In genomic region chr20:42294976-42295375, GRCh38 we compare ENCODE assay signal across 27 cellular contexts.
"Had no signal": no experiment of that assay in that cellular context is flagged by ENCODE, and none has a peak within 500 bp of the region (broad histone marks: within the 10 kb centered on the region; RNA-seq: fewer than 3 reads in every experiment).

No MANE protein-coding gene starts in this region.

- H3K4me3 ChIP-seq: stomach, suprapubic skin, testis, thoracic aorta, thyroid gland, tibial artery, tibial nerve, transverse colon, upper lobe of left lung, upper lobe of right lung, uterus, vagina had no signal

- H3K27ac ChIP-seq: stomach, suprapubic skin, testis, thoracic aorta, thyroid gland, tibial artery, tibial nerve, transverse colon, upper lobe of left lung, upper lobe of right lung, uterus, vagina had no signal

- H3K27me3 ChIP-seq: stomach, suprapubic skin, testis, thyroid gland, tibial artery, tibial nerve, transverse colon, upper lobe of left lung, upper lobe of right lung, uterus, vagina had no signal

- ATAC-seq: stimulated activated effector memory CD8-positive, alpha-beta T cell treated with anti-CD3 and anti-CD28 coated beads, Interleukin-12 subunit alpha, Interleukin-12 subunit beta, amount 100 ng/mL, for 72 hours; stimulated activated memory B cell treated with anti-CD40 and anti-IgM and Interleukin-4, amounts not matched to agents 10 μg/mL and 1 μg/mL and 100 μg/mL, for 72 hours; stimulated activated naive B cell treated with anti-CD40 and anti-IgM and Interleukin-4, amounts not matched to agents 10 μg/mL and 1 μg/mL and 100 μg/mL, for 72 hours; stimulated activated naive CD8-positive, alpha-beta T cell treated with anti-CD3 and anti-CD28 coated beads, Interleukin-15, amount 100 ng/mL, for 72 hours; stimulated activated naive CD8-positive, alpha-beta T cell treated with anti-CD3 and anti-CD28 coated beads, Interleukin-15, Interleukin-2, amounts not matched to agents 100 U/mL and 50 U/mL, for 24 hours; upper lobe of right lung had no signal

- H3K36me3 ChIP-seq: stomach, suprapubic skin, thoracic aorta, thyroid gland, tibial artery, tibial nerve, transverse colon, upper lobe of left lung, upper lobe of right lung, uterus, vagina had no signal

- H3K4me1 ChIP-seq: stomach, suprapubic skin, testis, thyroid gland, tibial artery, tibial nerve, transverse colon, upper lobe of left lung, upper lobe of right lung, uterus, vagina had no signal

- H3K9me3 ChIP-seq: stomach, suprapubic skin, testis, thoracic aorta, thyroid gland, tibial artery, tibial nerve, transverse colon, upper lobe of left lung, upper lobe of right lung, uterus, vagina had no signal

- DNase-seq: stimulated activated CD4-positive, alpha-beta T cell treated with anti-CD3 and anti-CD28 coated beads, Interleukin-2, amount 100 ng/mL, for 48 hours; stimulated activated CD4-positive, alpha-beta T cell treated with anti-CD3 and anti-CD28 coated beads, Interleukin-4, amount 100 ng/mL, for 1 hour; stimulated activated CD4-positive, alpha-beta T cell treated with anti-CD3 and anti-CD28 coated beads, Interleukin-4, amount 100 ng/mL, for 24 hours; stimulated activated CD4-positive, alpha-beta T cell treated with anti-CD3 and anti-CD28 coated beads, Interleukin-4, amount 100 ng/mL, for 4 hours; stimulated activated CD8-positive, alpha-beta memory T cell treated with anti-CD3 and anti-CD28 coated beads, Interleukin-4, amount 100 ng/mL, for 48 hours; stimulated activated naive B cell treated with anti-CD40 and anti-IgM and Interleukin-4, amounts not matched to agents 10 μg/mL and 1 μg/mL and 100 μg/mL, for 72 hours; stimulated activated naive CD4-positive, alpha-beta T cell; stimulated activated naive CD4-positive, alpha-beta T cell treated with Interleukin-2 at 50 U/mL for 16 hours; stimulated activated naive CD8-positive, alpha-beta T cell treated with anti-CD3 and anti-CD28 coated beads, Interleukin-15, amount 100 ng/mL, for 72 hours; stimulated activated naive CD8-positive, alpha-beta T cell treated with anti-CD3 and anti-CD28 coated beads, Interleukin-15, Interleukin-2, amounts not matched to agents 100 U/mL and 50 U/mL, for 24 hours; stomach; substantia nigra; testis; thyroid gland; tibial artery; transverse colon; trophoblast cell; upper lobe of left lung; upper lobe of right lung; uterus had no signal

- FAIRE-seq: urothelium cell line had no signal
